ENCODE assay signal across 6 cellular contexts in genomic region chr17:8161289-8162231, GRCh38.
DNase-seq lines count a peak whose midpoint lies in the region; ATAC-seq lines count a peak whose summit lies in the region.

No MANE protein-coding gene starts in this region.

- peaks cover 15% of the 10 kb centered on the region for H3K4me1 ChIP-seq in ES-I3 (ENCODE audit: insufficient read depth, low read length)
- peaks cover 42% of the 10 kb centered on the region for H3K4me1 ChIP-seq in adipocyte (ENCODE audit: control insufficient read depth, insufficient read depth, low read length)
- H3K4me1 ChIP-seq in mucosa of rectum (ENCODE audit: control insufficient read depth in 2 of 2, insufficient read depth in 2 of 2, low read length in 2 of 2): peaks cover 47 to 48% of the 10 kb centered on the region in 2 donors

- DNase-seq in adipocyte (ENCODE audit: low read depth) (no peak), NCI-H1930 (lab: John Stamatoyannopoulos, UW) (no peak), 8988T (no peak)

- ATAC-seq in GM19035 (IDR thresholded peaks at IDR 0.05; ENCODE audit: unreplicated experiment): no peak

- H3K9me3 ChIP-seq in ES-I3 (ENCODE audit: control insufficient read depth, insufficient read depth, low read length): no peaks in the 10 kb centered on the region
- H3K9me3 ChIP-seq in adipocyte (ENCODE audit: control insufficient read depth, low read length): no peaks in the 10 kb centered on the region
- no peaks in the 10 kb centered on the region for H3K9me3 ChIP-seq in mucosa of rectum (ENCODE audit: control insufficient read depth in 2 of 2, low read length in 2 of 2)

- H3K36me3 ChIP-seq in ES-I3 (ENCODE audit: insufficient read depth, low read length) (peaks cover 12% of the 10 kb centered on the region), adipocyte (ENCODE audit: control insufficient read depth, insufficient read depth, low read length, severe bottlenecking) (peaks cover 19% of the 10 kb centered on the region), mucosa of rectum (ENCODE audit: control insufficient read depth in 2 of 2, insufficient read depth in 2 of 2, low read length in 2 of 2) (peaks cover 16 to 17% of the 10 kb centered on the region in 2 donors)

- H3K27ac ChIP-seq in mucosa of rectum (ENCODE audit: low read depth in 2 of 2, low read length in 2 of 2): peak overlapping the region; percentile 95 to 99

- H3K4me3 ChIP-seq in adipocyte (ENCODE audit: low read length) (peak overlapping the region; percentile 95), mucosa of rectum (ENCODE audit: low read length in 2 of 2) (peak overlapping the region; percentile 82 to 89)

- H3K27me3 ChIP-seq in adipocyte (replicated peaks; ENCODE audit: control insufficient read depth, insufficient read depth, low read length) (no peaks in the 10 kb centered on the region), mucosa of rectum (ENCODE audit: control insufficient read depth in 2 of 2, insufficient read depth in 2 of 2, low read length in 2 of 2) (no peaks in the 10 kb centered on the region)

- H3K9ac ChIP-seq in ES-I3 (ENCODE audit: low read depth, low read length): peak overlapping the region; percentile 79
- peak overlapping the region; percentile 96 for H3K9ac ChIP-seq in adipocyte (ENCODE audit: low read length)
- peak overlapping the region; percentile 96 to 100 for H3K9ac ChIP-seq in mucosa of rectum (ENCODE audit: low read depth in 1 of 2, low read length in 2 of 2)
